22 cellular contexts compared by ENCODE assay signal in genomic region chr12:4197922-4198763, GRCh38.
DNase-seq lines count a peak whose midpoint lies in the region; ATAC-seq, FAIRE-seq and TF ChIP-seq lines count a peak whose summit lies in the region.
"Had no signal": no experiment of that assay in that cellular context is flagged by ENCODE, and none has a peak within 500 bp of the region (broad histone marks: within the 10 kb centered on the region; RNA-seq: fewer than 3 reads in every experiment).

No MANE protein-coding gene starts in this region.

- H3K27me3 Mint-ChIP-seq in activated T-helper 17 cell treated with anti-CD3 and anti-CD28 coated beads, Interleukin-2, amount 50 U/mL, for 72 hours, result peaks cover 5% of the 10 kb centered on the region
- peaks cover 5% of the 10 kb centered on the region for H3K27me3 Mint-ChIP-seq in neural crest cell (ENCODE audit: low read depth)

- H3K9me3 ChIP-seq in body of pancreas, result no peaks in the 10 kb centered on the region
- H3K9me3 ChIP-seq: A549, HAP-1 had no signal

- no peaks in the 10 kb centered on the region for H3K27me3 ChIP-seq in body of pancreas

- DNase-seq in GM19239 (ENCODE audit: insufficient read length, low spot score) (no peak), neural crest cell (ENCODE audit: low read depth, low spot score) (no peak), hippocampal formation (lab: John Stamatoyannopoulos, UW) (no peak), body of pancreas (no peak), SK-N-DZ (ENCODE audit: low spot score) (no peak), NCI-H2081 treated with DMSO at 0.1 percent for 48 hours (lab: John Stamatoyannopoulos, UW) (no peak)
- DNase-seq: CD8-positive, alpha-beta T cell; COR-L47; DMS153; DMS79 treated with DMSO at 0.1 percent for 48 hours; EL; GOT3; HFFc6 had no signal

- H3K4me3 Mint-ChIP-seq in activated T-helper 17 cell treated with anti-CD3 and anti-CD28 coated beads, Interleukin-2, amount 50 U/mL, for 72 hours, result no peak overlapping the region
- H3K4me3 Mint-ChIP-seq in neural crest cell, result no peak overlapping the region
- H3K4me3 Mint-ChIP-seq: CD14-positive monocyte; CD8-positive, alpha-beta T cell; HFFc6 had no signal

- no peaks in the 10 kb centered on the region for H3K36me3 Mint-ChIP-seq in activated T-helper 17 cell treated with anti-CD3 and anti-CD28 coated beads, Interleukin-2, amount 50 U/mL, for 72 hours (ENCODE audit: low read depth)
- H3K36me3 Mint-ChIP-seq in neural crest cell (ENCODE audit: low read depth), result no peaks in the 10 kb centered on the region
- H3K36me3 Mint-ChIP-seq: CD14-positive monocyte; CD8-positive, alpha-beta T cell had no signal

- FAIRE-seq in GM19239 (lab: Jason Lieb, UNC), result peak; percentile 18
- FAIRE-seq: A549, D721Med, G401.6, GM12892 had no signal

- TF ChIP-seq POLR2A in body of pancreas (IDR thresholded peaks at IDR 0.05), result no peak

- H3K4me1 Mint-ChIP-seq in activated T-helper 17 cell treated with anti-CD3 and anti-CD28 coated beads, Interleukin-2, amount 50 U/mL, for 72 hours, result no peaks in the 10 kb centered on the region
- H3K4me1 Mint-ChIP-seq in neural crest cell, result no peaks in the 10 kb centered on the region

- ATAC-seq in activated T-helper 17 cell treated with anti-CD3 and anti-CD28 coated beads, Interleukin-2, amount 50 U/mL, for 72 hours (replicated peaks), result no peak
- ATAC-seq in esophagus mucosa, result peak; percentile 78
- no peak for ATAC-seq in body of pancreas
- ATAC-seq: A549; CD8-positive, alpha-beta T cell had no signal

- H3K9me3 Mint-ChIP-seq in activated T-helper 17 cell treated with anti-CD3 and anti-CD28 coated beads, Interleukin-2, amount 50 U/mL, for 72 hours, result no peaks in the 10 kb centered on the region
- H3K9me3 Mint-ChIP-seq in neural crest cell, result no peaks in the 10 kb centered on the region
- H3K9me3 Mint-ChIP-seq: CD14-positive monocyte; CD8-positive, alpha-beta T cell; HFFc6 had no signal

- H3K27ac ChIP-seq in body of pancreas, result no peak overlapping the region
- H3K27ac ChIP-seq: A549, HL-60 had no signal

- intact Hi-C loops in body of pancreas (cut with DNase I), result no loop called here

- no peaks in the 10 kb centered on the region for H3K36me3 ChIP-seq in body of pancreas (replicated peaks in 1 of 2; ENCODE audit: insufficient read depth in 1 of 2, low read depth in 2 of 2)
- H3K36me3 ChIP-seq: HAP-1 had no signal

- H3K4me3 ChIP-seq in body of pancreas, result no peak overlapping the region
- H3K4me3 ChIP-seq: A549, HAP-1 had no signal

- 82 to 83% methylated on average over 11 of the region's 11 CpGs for WGBS in body of pancreas, 2 donors

- no peak for TF ChIP-seq CTCF in neural crest cell (conservative IDR thresholded peaks at IDR 0.05)
- TF ChIP-seq CTCF in body of pancreas (IDR thresholded peaks at IDR 0.05), result no peak

- H3K4me1 ChIP-seq in body of pancreas, result no peaks in the 10 kb centered on the region
- H3K4me1 ChIP-seq: A549, HAP-1 had no signal

- peak overlapping the region; percentile 30 for H3K27ac Mint-ChIP-seq in activated T-helper 17 cell treated with anti-CD3 and anti-CD28 coated beads, Interleukin-2, amount 50 U/mL, for 72 hours
- H3K27ac Mint-ChIP-seq in neural crest cell (ENCODE audit: unreplicated experiment), result peak overlapping the region; percentile 27
- H3K27ac Mint-ChIP-seq: CD14-positive monocyte; CD8-positive, alpha-beta T cell; HFFc6 had no signal
